In the genomic region with DNA sequence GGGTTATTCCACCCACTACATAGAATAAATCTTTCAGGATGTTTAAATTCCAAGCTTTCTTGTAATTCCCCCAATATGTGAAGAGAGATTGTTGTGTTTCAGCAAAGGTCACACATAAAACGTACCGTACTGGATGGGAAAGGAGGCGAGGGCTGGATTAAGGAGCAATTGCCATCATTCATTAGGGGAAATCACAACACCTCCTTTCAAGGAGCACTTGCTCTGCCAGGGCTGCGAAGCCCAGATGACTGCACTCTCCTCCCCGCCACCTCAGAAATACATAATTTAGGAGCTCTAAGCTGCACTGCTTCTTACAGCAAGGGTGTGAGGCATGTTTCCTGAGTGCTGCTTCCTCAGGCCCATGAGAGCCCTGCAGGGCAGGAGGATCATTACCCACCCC, we compare ENCODE assay signal across 31 cellular contexts. TPM values are rescaled to one million over a fixed set of nuclear protein-coding genes. Genes with fewer than 3 reads are reported as not detected.
"Had no signal": no experiment of that assay in that cellular context is flagged by ENCODE, and none has a peak within 500 bp of the region (broad histone marks: within the 10 kb centered on the region; RNA-seq: fewer than 3 reads in every experiment).

No MANE protein-coding gene starts in this region.

- H3K27me3 ChIP-seq: ascending aorta had no signal

- H3K4me1 Mint-ChIP-seq: activated T-helper 17 cell treated with anti-CD3 and anti-CD28 coated beads, Interleukin-2, amount 50 U/mL, for 72 hours; central memory CD8-positive, alpha-beta T cell had no signal

- H3K27ac Mint-ChIP-seq: activated B cell treated with CpG ODN at 0.5 μM for 24 hours; activated CD8-positive, alpha-beta T cell treated with anti-CD3 and anti-CD28 coated beads for 36 hours; activated naive CD4-positive, alpha-beta T cell treated with anti-CD3 and anti-CD28 coated beads, Interleukin-2, amount 50 U/mL, for 72 hours; activated naive CD8-positive, alpha-beta T cell treated with anti-CD3 and anti-CD28 coated beads, Interleukin-2, amount 10 ng/mL, durations not matched to agents 7 days and 5 days; dendritic cell treated with granulocyte-macrophage colony-stimulating factor and Interleukin-4, amounts not matched to agents 40 ng/mL and 50 ng/mL, for 4 days; endodermal cell had no signal

- H3K36me3 Mint-ChIP-seq: activated naive CD4-positive, alpha-beta T cell treated with anti-CD3 and anti-CD28 coated beads, Interleukin-2, amount 50 U/mL, for 72 hours; activated naive CD8-positive, alpha-beta T cell treated with anti-CD3 and anti-CD28 coated beads, Interleukin-2, amount 10 ng/mL, durations not matched to agents 7 days and 5 days had no signal

- H3K36me3 ChIP-seq: ascending aorta, brain microvascular endothelial cell, heart left ventricle had no signal

- DNase-seq: activated B cell treated with CpG ODN at 0.5 μM for 24 hours; activated CD4-positive, alpha-beta T cell treated with anti-CD3 and anti-CD28 coated beads for 48 hours; activated CD4-positive, alpha-beta T cell treated with anti-CD3 and anti-CD28 coated beads, Interleukin-2, amount 50 U/mL, for 1 hour; activated CD4-positive, alpha-beta T cell treated with anti-CD3 and anti-CD28 coated beads, Interleukin-2, amount 50 U/mL, for 48 hours; activated CD8-positive, alpha-beta memory T cell treated with anti-CD3 and anti-CD28 coated beads for 24 hours; activated CD8-positive, alpha-beta T cell treated with anti-CD3 and anti-CD28 coated beads for 36 hours; activated effector memory CD4-positive, alpha-beta T cell treated with Interleukin-2 at 50 U/mL for 16 hours; activated gamma-delta T cell treated with Interleukin-2 at 50 U/mL for 16 hours; activated naive CD4-positive, alpha-beta T cell treated with Interleukin-2 at 50 U/mL for 16 hours; activated naive CD8-positive, alpha-beta T cell treated with anti-CD3 and anti-CD28 coated beads, Interleukin-2, amount 10 ng/mL, durations not matched to agents 7 days and 5 days; activated T-cell treated with anti-CD3 and anti-CD28 coated beads, Interleukin-2, amount 50 U/mL, for 4 hours; brain microvascular endothelial cell; effector memory CD4-positive, alpha-beta T cell; endodermal cell; foreskin fibroblast; glutamatergic neuron; T-helper 2 cell had no signal

- ATAC-seq: activated CD4-positive, CD25-positive, alpha-beta regulatory T cell treated with anti-CD3 and anti-CD28 coated beads, Interleukin-2, amount 50 U/mL, for 24 hours; activated CD8-positive, alpha-beta T cell treated with anti-CD3 and anti-CD28 coated beads for 36 hours; activated naive CD4-positive, alpha-beta T cell treated with anti-CD3 and anti-CD28 coated beads, Interleukin-2, amount 50 U/mL, for 72 hours; activated T-cell treated with anti-CD3 and anti-CD28 coated beads, Interleukin-2, amount 50 U/mL, for 4 hours; activated T-helper 17 cell treated with anti-CD3 and anti-CD28 coated beads, Interleukin-2, amount 50 U/mL, for 72 hours; esophagus mucosa; heart left ventricle had no signal

- H3K4me3 ChIP-seq: ascending aorta, coronary artery, dorsolateral prefrontal cortex, heart left ventricle had no signal

- H3K9me3 ChIP-seq: ascending aorta, heart left ventricle had no signal

- H3K9me3 Mint-ChIP-seq: activated B cell treated with CpG ODN at 0.5 μM for 24 hours; activated CD8-positive, alpha-beta T cell treated with anti-CD3 and anti-CD28 coated beads for 36 hours; activated naive CD4-positive, alpha-beta T cell treated with anti-CD3 and anti-CD28 coated beads, Interleukin-2, amount 50 U/mL, for 72 hours; activated naive CD8-positive, alpha-beta T cell treated with anti-CD3 and anti-CD28 coated beads, Interleukin-2, amount 10 ng/mL, durations not matched to agents 7 days and 5 days; activated T-cell treated with anti-CD3 and anti-CD28 coated beads, Interleukin-2, amount 50 U/mL, for 4 hours; activated T-helper 17 cell treated with anti-CD3 and anti-CD28 coated beads, Interleukin-2, amount 50 U/mL, for 72 hours; central memory CD8-positive, alpha-beta T cell; endodermal cell had no signal

- H3K27ac ChIP-seq: ascending aorta, brain microvascular endothelial cell, coronary artery, dorsolateral prefrontal cortex had no signal

- H3K4me3 Mint-ChIP-seq: activated B cell treated with CpG ODN at 0.5 μM for 24 hours; activated CD8-positive, alpha-beta T cell treated with anti-CD3 and anti-CD28 coated beads for 36 hours; activated naive CD8-positive, alpha-beta T cell treated with anti-CD3 and anti-CD28 coated beads, Interleukin-2, amount 10 ng/mL, durations not matched to agents 7 days and 5 days; activated T-cell treated with anti-CD3 and anti-CD28 coated beads, Interleukin-2, amount 50 U/mL, for 4 hours; activated T-helper 17 cell treated with anti-CD3 and anti-CD28 coated beads, Interleukin-2, amount 50 U/mL, for 72 hours; central memory CD8-positive, alpha-beta T cell; dendritic cell treated with granulocyte-macrophage colony-stimulating factor and Interleukin-4, amounts not matched to agents 40 ng/mL and 50 ng/mL, for 4 days; endodermal cell had no signal

RNA-seq across cellular contexts. Expression of a gene that starts 29.6 kb away (rescaled TPM):
- total RNA-seq: bronchial epithelial cell; cardiac septum; endodermal cell; epithelial cell of proximal tubule; esophagus mucosa; T-helper 1 cell treated with Interleukin-12 subunit alpha and Interleukin-12 subunit beta and Interleukin-4 antibody, amounts not matched to agents 30 ng/mL and 1 ng/mL, for 36 hours had no signal
- polyA plus RNA-seq: heart left ventricle had no signal
